In genomic region chr11:125062931-125063428, GRCh38 we compare ENCODE assay signal across 1 cellular context.
TF ChIP-seq lines count a peak whose summit lies in the region.

Gene SLC37A2, plus strand, starts transcription at chr11:125063305. Its CDS starts 63 bp downstream, at chr11:125063368.

TF ChIP-seq in GM12878, 131 proteins besides CTCF, POLR2A, EP300 and RAD21 (continued from another document and continues in another):
- TF ChIP-seq ATF3 (IDR thresholded peaks at IDR 0.05; ENCODE audit: borderline replicate concordance, extremely low read depth, low read depth, low read length): no peak
- TF ChIP-seq ZNF622 (IDR thresholded peaks at IDR 0.05): no peak
- peak; percentile 51; the same call in 1 of the 2 replicates for TF ChIP-seq NR2F1 (conservative IDR thresholded peaks at IDR 0.05)
- no peak for TF ChIP-seq ZNF592 (IDR thresholded peaks at IDR 0.05)
- TF ChIP-seq PAX5 (IDR thresholded peaks at IDR 0.05; ENCODE audit: borderline replicate concordance, low read depth, low read length): peak; percentile 86; the same call in 1 of the 2 replicates
- TF ChIP-seq RBBP5 (conservative IDR thresholded peaks at IDR 0.05): no peak
- no peak for TF ChIP-seq ETV6 (conservative IDR thresholded peaks at IDR 0.05 in 1 of 2, IDR thresholded peaks at IDR 0.05 in 1 of 2; ENCODE audit: borderline replicate concordance in 1 of 2, low read depth in 1 of 2)
- no peak for TF ChIP-seq WRNIP1 (IDR thresholded peaks at IDR 0.05; ENCODE audit: borderline replicate concordance, low read depth, low read length)
- TF ChIP-seq CEBPZ (IDR thresholded peaks at IDR 0.05; ENCODE audit: low read depth, low read length): no peak
- TF ChIP-seq SRF (IDR thresholded peaks at IDR 0.05; ENCODE audit: low read depth in 2 of 2, low read length in 2 of 2): no peak
- no peak for TF ChIP-seq ZBTB40 (IDR thresholded peaks at IDR 0.05; ENCODE audit: borderline replicate concordance)
- no peak for TF ChIP-seq STAT3 (IDR thresholded peaks at IDR 0.05; ENCODE audit: low read depth, low read length)
- TF ChIP-seq HDAC2 (IDR thresholded peaks at IDR 0.05): no peak
- peak; percentile 75 for TF ChIP-seq LARP7 (IDR thresholded peaks at IDR 0.05)
- TF ChIP-seq SUPT20H (IDR thresholded peaks at IDR 0.05; ENCODE audit: borderline replicate concordance, control insufficient read depth, low read depth, low read length): no peak
- TF ChIP-seq DPF2 (IDR thresholded peaks at IDR 0.05): peak; percentile 96; the same call in 1 of the 2 replicates
- peak; percentile 94 to 96 for TF ChIP-seq BHLHE40 (IDR thresholded peaks at IDR 0.05; ENCODE audit: borderline replicate concordance in 1 of 2, low read depth in 2 of 2, low read length in 1 of 2)
- peak; percentile 89 for TF ChIP-seq MXI1 (IDR thresholded peaks at IDR 0.05; ENCODE audit: low read depth, low read length)
- no peak for TF ChIP-seq RELA (IDR thresholded peaks at IDR 0.05; ENCODE audit: borderline replicate concordance, partially characterized antibody)
- TF ChIP-seq RFX5 (IDR thresholded peaks at IDR 0.05; ENCODE audit: low read depth, low read length): 0 out of 2 replicates have a peak, but pooled peaks have one; percentile 26
- no peak for TF ChIP-seq REST (IDR thresholded peaks at IDR 0.05; ENCODE audit: low read depth, low read length)
- no peak for TF ChIP-seq NRF1 (conservative IDR thresholded peaks at IDR 0.05; ENCODE audit: low read depth, low read length)
- peak; percentile 68 for TF ChIP-seq RUNX3 (IDR thresholded peaks at IDR 0.05; ENCODE audit: low read length)
- TF ChIP-seq ATF2 (IDR thresholded peaks at IDR 0.05; ENCODE audit: low read length): no peak
- no peak for TF ChIP-seq HDGF (IDR thresholded peaks at IDR 0.05)
- peak; percentile 63 for TF ChIP-seq CHD2 (IDR thresholded peaks at IDR 0.05; ENCODE audit: borderline replicate concordance, low read depth, low read length)
- TF ChIP-seq CBX5 (IDR thresholded peaks at IDR 0.05; ENCODE audit: low read depth): peak; percentile 96
- TF ChIP-seq NR2C2 (IDR thresholded peaks at IDR 0.05; ENCODE audit: borderline replicate concordance, control insufficient read depth, insufficient read length, low read depth): no peak
- no peak for TF ChIP-seq CHD1 (IDR thresholded peaks at IDR 0.05; ENCODE audit: low read depth, low read length)
- no peak for TF ChIP-seq SKIL (IDR thresholded peaks at IDR 0.05; ENCODE audit: low read depth, poor library complexity, severe bottlenecking)
- no peak for TF ChIP-seq E2F8 (IDR thresholded peaks at IDR 0.05; ENCODE audit: low read depth, partially characterized antibody)
- peak; percentile 93 for TF ChIP-seq SPI1 (IDR thresholded peaks at IDR 0.05; ENCODE audit: borderline replicate concordance, insufficient read depth, low read depth, low read length)
